14 cellular contexts compared by ENCODE assay signal in the genomic region with DNA sequence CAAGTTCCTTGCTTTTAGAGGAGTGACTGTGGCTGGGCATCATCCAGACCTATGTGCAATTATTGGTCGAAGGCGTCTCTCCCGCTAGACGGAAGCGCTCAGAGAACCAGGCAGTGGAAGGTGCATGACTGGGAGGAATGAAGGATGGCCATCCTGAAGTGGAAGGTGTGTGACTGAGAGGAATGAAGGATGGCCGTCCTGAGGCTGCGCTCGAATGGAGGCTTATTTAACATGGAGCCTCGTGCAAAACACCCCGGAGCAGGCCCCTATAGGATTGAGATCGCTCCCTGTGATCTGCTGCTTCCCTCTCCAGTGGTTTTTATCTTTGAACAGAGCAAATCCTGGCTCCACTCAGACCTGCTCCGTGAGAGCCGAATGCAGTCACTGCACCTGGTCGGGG.
DNase-seq lines count a peak whose midpoint lies in the region; ATAC-seq, FAIRE-seq and TF ChIP-seq lines count a peak whose summit lies in the region.
"Had no signal": no experiment of that assay in that cellular context is flagged by ENCODE, and none has a peak within 500 bp of the region (broad histone marks: within the 10 kb centered on the region; RNA-seq: fewer than 3 reads in every experiment).

No MANE protein-coding gene starts in this region.

- no peaks in the 10 kb centered on the region for H3K9me3 ChIP-seq in RWPE2 (ENCODE audit: severe bottlenecking)
- H3K9me3 ChIP-seq in thyroid gland: no peaks in the 10 kb centered on the region
- H3K9me3 ChIP-seq: neutrophil had no signal

- CTCF ChIA-PET in activated naive CD4-positive, alpha-beta T cell treated with anti-CD3 and anti-CD28 coated beads, Interleukin-2, amount 10 ng/mL, durations not matched to agents 7 days and 5 days (lab: Charles Lee): interaction anchor here (0.6 kb wide), 1 partner anchor 1565 kb away, joined by 3 read pairs; no protein-coding TSS in a partner anchor

- H3K27me3 Mint-ChIP-seq in activated naive CD4-positive, alpha-beta T cell treated with anti-CD3 and anti-CD28 coated beads, Interleukin-2, amount 10 ng/mL, durations not matched to agents 7 days and 5 days: peaks cover 4% of the 10 kb centered on the region

- no peak for TF ChIP-seq CTCF in RWPE2 (IDR thresholded peaks at IDR 0.05; ENCODE audit: poor library complexity, severe bottlenecking)
- no peak for TF ChIP-seq CTCF in thyroid gland (IDR thresholded peaks at IDR 0.05)

- ATAC-seq in RWPE2 (ENCODE audit: low read depth) (no peak), left lobe of liver (no peak), HG03354 (IDR thresholded peaks at IDR 0.05; ENCODE audit: poor library complexity, severe bottlenecking, unreplicated experiment) (no peak)

- peak overlapping the region; percentile 83 for H3K27ac Mint-ChIP-seq in activated naive CD4-positive, alpha-beta T cell treated with anti-CD3 and anti-CD28 coated beads, Interleukin-2, amount 10 ng/mL, durations not matched to agents 7 days and 5 days

- 70 to 82% methylated on average over 14 of the region's 14 CpGs for WGBS in thyroid gland, 2 donors

- no peaks in the 10 kb centered on the region for H3K9me3 Mint-ChIP-seq in activated naive CD4-positive, alpha-beta T cell treated with anti-CD3 and anti-CD28 coated beads, Interleukin-2, amount 10 ng/mL, durations not matched to agents 7 days and 5 days

- intact Hi-C loops in thyroid gland (cut with DNase I): loop anchor here (5.0 kb wide), 1 partner anchor 131 kb away; no protein-coding TSS in a partner anchor

- H3K36me3 ChIP-seq in RWPE2 (ENCODE audit: low read depth) (no peaks in the 10 kb centered on the region), thyroid gland (no peaks in the 10 kb centered on the region)
- H3K36me3 ChIP-seq: neutrophil had no signal

- FAIRE-seq in HTR-8/SVneo (lab: Jason Lieb, UNC): no peak
- FAIRE-seq: D721Med had no signal

- peaks cover 90% of the 10 kb centered on the region for H3K4me1 Mint-ChIP-seq in activated naive CD4-positive, alpha-beta T cell treated with anti-CD3 and anti-CD28 coated beads, Interleukin-2, amount 10 ng/mL, durations not matched to agents 7 days and 5 days

- H3K4me1 ChIP-seq in RWPE2 (ENCODE audit: insufficient read depth, poor library complexity, severe bottlenecking) (no peaks in the 10 kb centered on the region), thyroid gland (peaks cover 20 to 57% of the 10 kb centered on the region in 2 donors)

- no peaks in the 10 kb centered on the region for H3K36me3 Mint-ChIP-seq in activated naive CD4-positive, alpha-beta T cell treated with anti-CD3 and anti-CD28 coated beads, Interleukin-2, amount 10 ng/mL, durations not matched to agents 7 days and 5 days

- TF ChIP-seq POLR2A in thyroid gland (IDR thresholded peaks at IDR 0.05): no peak

- no peak overlapping the region for H3K4me3 Mint-ChIP-seq in activated naive CD4-positive, alpha-beta T cell treated with anti-CD3 and anti-CD28 coated beads, Interleukin-2, amount 10 ng/mL, durations not matched to agents 7 days and 5 days

- H3K27me3 ChIP-seq in RWPE2 (ENCODE audit: insufficient read depth, poor library complexity, severe bottlenecking) (no peaks in the 10 kb centered on the region), thyroid gland (no peaks in the 10 kb centered on the region)
- H3K27me3 ChIP-seq: neutrophil had no signal

- no peak overlapping the region for H3K4me3 ChIP-seq in RWPE2 (ENCODE audit: severe bottlenecking)
- no peak overlapping the region for H3K4me3 ChIP-seq in thyroid gland (replicated peaks in 1 of 3)

- H3K27ac ChIP-seq in RWPE2 (ENCODE audit: poor library complexity, severe bottlenecking) (no peak overlapping the region), thyroid gland (no peak overlapping the region)
- H3K27ac ChIP-seq: neutrophil had no signal

- DNase-seq in activated naive CD4-positive, alpha-beta T cell treated with anti-CD3 and anti-CD28 coated beads, Interleukin-2, amount 10 ng/mL, durations not matched to agents 7 days and 5 days: no peak
- no peak for DNase-seq in activated naive CD4-positive, alpha-beta T cell treated with Interleukin-2 at 50 U/mL for 16 hours
- DNase-seq in RWPE2 (ENCODE audit: low spot score) (peak; percentile 19), left lobe of liver (ENCODE audit: low spot score) (peak; percentile 26), thyroid gland (peak; percentile 47 to 53), DMS 273 treated with DMSO at 0.1 percent for 48 hours (lab: John Stamatoyannopoulos, UW) (no peak), HTR-8/SVneo (ENCODE audit: insufficient read length, low spot score) (no peak)
- DNase-seq: effector CD8-positive, alpha-beta T cell; MM.1S; NCI-H2029; NCI-H510A had no signal

Comparison
In these comparisons a context has a peak if more than half of its experiments do, and no peak if none do; other contexts are left out.
1. DNase-seq: peak in RWPE2 (single experiment), left lobe of liver (single experiment) and thyroid gland (2 of 2); none in activated naive CD4-positive, alpha-beta T cell treated with anti-CD3 and anti-CD28 coated beads, Interleukin-2, amount 10 ng/mL, durations not matched to agents 7 days and 5 days (single experiment), activated naive CD4-positive, alpha-beta T cell treated with Interleukin-2 at 50 U/mL for 16 hours (single experiment), DMS 273 treated with DMSO at 0.1 percent for 48 hours (single experiment) and HTR-8/SVneo (single experiment).